ENCODE assay signal across 1 cellular context in the genomic region with DNA sequence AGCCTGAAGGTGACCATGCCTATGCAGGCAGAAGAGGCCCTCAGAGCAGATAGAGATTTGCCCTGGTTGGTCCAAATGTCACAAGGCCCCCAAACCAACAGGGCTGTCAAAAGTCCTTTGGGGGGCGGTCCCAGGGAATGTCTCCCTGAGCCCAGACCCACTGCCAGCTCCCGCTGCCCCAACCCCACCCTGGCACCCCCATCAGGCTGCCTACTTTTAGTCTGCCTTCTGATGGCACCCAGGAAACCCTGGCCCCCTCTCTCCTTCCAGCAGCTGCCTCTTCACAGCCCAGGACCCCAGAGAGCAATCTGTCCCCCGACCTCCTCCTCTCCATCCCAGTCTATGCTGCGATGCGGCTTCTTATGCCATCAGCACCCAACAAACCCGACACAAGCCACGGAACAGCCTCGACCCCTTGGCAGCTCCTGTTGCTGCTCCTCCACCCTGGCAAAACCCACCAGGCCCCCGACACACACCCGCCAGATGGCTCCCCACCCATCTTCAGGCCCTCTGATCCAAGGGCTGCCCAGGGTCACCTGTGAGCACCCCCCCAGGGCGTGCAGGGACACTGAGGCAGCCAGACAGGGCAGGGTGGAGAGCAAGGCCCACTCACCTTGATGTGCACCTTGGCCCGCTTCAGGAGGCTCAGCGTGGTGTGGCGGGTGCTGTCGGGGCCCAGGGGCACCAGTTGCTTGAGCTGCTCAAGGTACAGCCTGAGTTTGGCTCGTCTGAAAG.
TF ChIP-seq lines count a peak whose summit lies in the region.

No MANE protein-coding gene starts in this region.

TF ChIP-seq in HepG2, 621 proteins besides CTCF, POLR2A, EP300 and RAD21:
- TF ChIP-seq ZNF441 (CRISPR knock-in tag; IDR thresholded peaks at IDR 0.05; ENCODE audit: borderline replicate concordance) (no peak), RBFOX2 (IDR thresholded peaks at IDR 0.05; ENCODE audit: low read depth, low read length) (peak; percentile 40; the same call in 1 of the 2 replicates), TEAD3 (CRISPR knock-in tag; optimal IDR thresholded peaks at IDR 0.05; ENCODE audit: borderline replicate concordance) (no peak), AGO2 (optimal IDR thresholded peaks at IDR 0.05; ENCODE audit: low read depth, low read length) (peak; percentile 71), ZNF614 (CRISPR knock-in tag; IDR thresholded peaks at IDR 0.05; ENCODE audit: borderline replicate concordance) (no peak), ZNF720 (CRISPR knock-in tag; IDR thresholded peaks at IDR 0.05) (no peak), ZNF7 (CRISPR knock-in tag; IDR thresholded peaks at IDR 0.05) (no peak), ZNF468 (CRISPR knock-in tag; IDR thresholded peaks at IDR 0.05) (no peak), BRCA1 (CRISPR knock-in tag; IDR thresholded peaks at IDR 0.05) (no peak), NRL (CRISPR knock-in tag; IDR thresholded peaks at IDR 0.05; ENCODE audit: borderline replicate concordance) (no peak), SYNCRIP (IDR thresholded peaks at IDR 0.05; ENCODE audit: insufficient read depth, low read depth, low read length) (no peak)
- TF ChIP-seq, protein P1, sequence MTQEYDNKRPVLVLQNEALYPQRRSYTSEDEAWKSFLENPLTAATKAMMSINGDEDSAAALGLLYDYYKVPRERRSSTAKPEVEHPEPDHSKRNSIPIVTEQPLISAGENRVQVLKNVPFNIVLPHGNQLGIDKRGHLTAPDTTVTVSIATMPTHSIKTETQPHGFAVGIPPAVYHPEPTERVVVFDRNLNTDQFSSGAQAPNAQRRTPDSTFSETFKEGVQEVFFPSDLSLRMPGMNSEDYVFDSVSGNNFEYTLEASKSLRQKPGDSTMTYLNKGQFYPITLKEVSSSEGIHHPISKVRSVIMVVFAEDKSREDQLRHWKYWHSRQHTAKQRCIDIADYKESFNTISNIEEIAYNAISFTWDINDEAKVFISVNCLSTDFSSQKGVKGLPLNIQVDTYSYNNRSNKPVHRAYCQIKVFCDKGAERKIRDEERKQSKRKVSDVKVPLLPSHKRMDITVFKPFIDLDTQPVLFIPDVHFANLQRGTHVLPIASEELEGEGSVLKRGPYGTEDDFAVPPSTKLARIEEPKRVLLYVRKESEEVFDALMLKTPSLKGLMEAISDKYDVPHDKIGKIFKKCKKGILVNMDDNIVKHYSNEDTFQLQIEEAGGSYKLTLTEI (CRISPR knock-in tag; conservative IDR thresholded peaks at IDR 0.05): no peak
